16 cellular contexts compared by ENCODE assay signal in the genomic region with DNA sequence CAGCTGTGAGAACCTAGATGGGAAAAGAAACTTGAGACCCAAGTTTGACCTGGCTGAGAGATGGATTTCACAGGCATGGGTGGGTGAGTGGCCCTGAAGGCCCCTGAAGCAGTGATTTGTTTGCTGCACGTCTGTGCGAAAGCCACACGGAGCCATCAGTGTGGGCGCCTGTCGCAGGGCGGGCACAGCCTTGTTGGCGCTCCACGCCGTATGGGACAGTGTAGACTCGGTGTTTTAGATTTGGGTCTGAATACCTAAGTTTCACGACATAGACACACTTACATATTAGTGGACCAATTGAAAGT.
"Had no signal": no experiment of that assay in that cellular context is flagged by ENCODE, and none has a peak within 500 bp of the region (broad histone marks: within the 10 kb centered on the region; RNA-seq: fewer than 3 reads in every experiment).

No MANE protein-coding gene starts in this region.

- DNase-seq: activated CD4-positive, alpha-beta T cell treated with anti-CD3 and anti-CD28 coated beads, Interleukin-2, amount 50 U/mL, for 1 hour; activated naive CD4-positive, alpha-beta T cell; activated naive CD8-positive, alpha-beta T cell treated with anti-CD3 and anti-CD28 coated beads, Interleukin-2, amount 10 ng/mL, durations not matched to agents 7 days and 5 days; cerebellar nuclear complex; dermis blood vessel endothelial cell; heart right ventricle; nephron progenitor cell; sigmoid colon; stimulated activated CD4-positive, alpha-beta T cell treated with anti-CD3 and anti-CD28 coated beads, Interleukin-2, amount 100 ng/mL, for 48 hours; thyroid gland had no signal

- ATAC-seq: gastroesophageal sphincter; heart right ventricle; left lung; psoas muscle; stimulated activated memory B cell treated with anti-CD40 and anti-IgM and Interleukin-4, amounts not matched to agents 10 μg/mL and 1 μg/mL and 100 μg/mL, for 72 hours had no signal

- H3K36me3 ChIP-seq: breast epithelium had no signal

- H3K4me3 ChIP-seq: breast epithelium, gastroesophageal sphincter, heart right ventricle, left lung, psoas muscle, sigmoid colon, thyroid gland had no signal

- H3K4me1 ChIP-seq: breast epithelium, left lung, sigmoid colon, thyroid gland had no signal

- H3K27me3 ChIP-seq: breast epithelium, gastroesophageal sphincter, heart right ventricle, left lung, sigmoid colon, thyroid gland had no signal

- H3K9me3 ChIP-seq: breast epithelium, gastroesophageal sphincter, heart right ventricle, left lung, psoas muscle, sigmoid colon, thyroid gland had no signal

- H3K27ac ChIP-seq: gastroesophageal sphincter, heart right ventricle, left lung, psoas muscle, sigmoid colon, thyroid gland had no signal

- FAIRE-seq: urothelium cell line had no signal
